In the genomic region with DNA sequence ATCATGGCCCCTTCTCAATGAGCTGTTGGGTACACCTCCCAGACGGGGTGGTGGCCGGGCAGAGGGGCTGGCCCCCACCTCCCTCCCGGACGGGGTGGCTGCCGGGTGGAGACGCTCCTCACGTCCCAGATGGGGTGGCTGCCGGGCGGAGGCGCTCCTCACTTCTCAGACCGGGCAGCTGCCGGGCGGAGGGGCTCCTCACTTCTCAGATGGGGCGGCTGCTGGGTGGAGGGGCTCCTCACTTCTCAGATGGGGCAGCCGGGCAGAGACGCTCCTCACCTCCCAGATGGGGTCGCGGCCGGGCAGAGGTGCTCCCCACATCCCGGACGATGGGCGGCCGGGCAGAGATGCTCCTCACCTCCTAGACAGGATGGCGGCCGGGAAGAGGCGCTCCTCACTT, we compare ENCODE assay signal across 20 cellular contexts. TPM values are rescaled to one million over a fixed set of nuclear protein-coding genes. Genes with fewer than 3 reads are reported as not detected.
"Had no signal": no experiment of that assay in that cellular context is flagged by ENCODE, and none has a peak within 500 bp of the region (broad histone marks: within the 10 kb centered on the region; RNA-seq: fewer than 3 reads in every experiment).

No MANE protein-coding gene starts in this region.

RNA-seq across cellular contexts. Expression of gene TBX10, which starts 41.6 kb away (rescaled TPM):
- total RNA-seq: activated naive CD4-positive, alpha-beta T cell treated with anti-CD3 and anti-CD28 coated beads for 36 hours; activated naive CD4-positive, alpha-beta T cell treated with anti-CD3 and anti-CD28 coated beads, Interleukin-2, amount 50 U/mL, for 72 hours; activated naive CD8-positive, alpha-beta T cell treated with anti-CD3 and anti-CD28 coated beads for 36 hours; activated naive CD8-positive, alpha-beta T cell treated with anti-CD3 and anti-CD28 coated beads, Interleukin-2, amount 10 ng/mL, durations not matched to agents 7 days and 5 days; activated T-cell treated with anti-CD3 and anti-CD28 coated beads, Interleukin-2, amount 50 U/mL, for 4 hours; activated T-cell treated with anti-CD3 and anti-CD28 coated beads, Interleukin-2, amount 50 U/mL, for 72 hours; activated T-helper 1 cell treated with anti-CD3 and anti-CD28 coated beads, Interleukin-12 subunit alpha, Interleukin-12 subunit beta, Interleukin-2, Interleukin-4 antibody, amounts not matched to agents 30 ng/mL and 10 ng/mL and 1 ng/mL, durations not matched to agents 14 hours and 24 hours and 36 hours; activated T-helper 17 cell treated with anti-CD3 and anti-CD28 coated beads, Interleukin-2, amount 50 U/mL, for 72 hours; activated T-helper 2 cell treated with anti-CD3 and anti-CD28 coated beads, Interferon-gamma antibody, Interleukin-2, Interleukin-4, amounts not matched to agents 10 μg/mL and 5 μg/mL and 100 μg/mL, durations not matched to agents 14 hours and 24 hours and 36 hours; adrenal gland; aorta; ascending aorta; astrocyte; body of pancreas; breast epithelium; bronchial epithelial cell; cardiac muscle cell; cardiac septum; cerebellum; chondrocyte had no signal

RNA-seq across cellular contexts. Expression of gene ACY3, which starts 52.6 kb away (rescaled TPM):
- total RNA-seq: activated naive CD4-positive, alpha-beta T cell treated with anti-CD3 and anti-CD28 coated beads for 36 hours; activated T-helper 1 cell treated with anti-CD3 and anti-CD28 coated beads, Interleukin-12 subunit alpha, Interleukin-12 subunit beta, Interleukin-2, Interleukin-4 antibody, amounts not matched to agents 30 ng/mL and 10 ng/mL and 1 ng/mL, durations not matched to agents 14 hours and 24 hours and 36 hours; adrenal gland; aorta; ascending aorta; astrocyte; bronchial epithelial cell; cardiac muscle cell; cardiac septum; chondrocyte had no signal
